Comparison of ENCODE assay signal across 28 cellular contexts in genomic region chr3:191316876-191317603, GRCh38. TPM values are rescaled to one million over a fixed set of nuclear protein-coding genes. Genes with fewer than 3 reads are reported as not detected.
"Had no signal": no experiment of that assay in that cellular context is flagged by ENCODE, and none has a peak within 500 bp of the region (broad histone marks: within the 10 kb centered on the region; RNA-seq: fewer than 3 reads in every experiment).

No MANE protein-coding gene starts in this region.

- DNase-seq: effector memory CD8-positive, alpha-beta T cell; erythroblast; esophagus squamous epithelium; gastrocnemius medialis; heart left ventricle; kidney glomerular epithelial cell; left colon; mucosa of descending colon; naive B cell; right lobe of liver; stimulated activated CD4-positive, alpha-beta T cell treated with anti-CD3 and anti-CD28 coated beads, Interleukin-2, amount 100 ng/mL, for 24 hours; stimulated activated CD4-positive, alpha-beta T cell treated with anti-CD3 and anti-CD28 coated beads, Interleukin-4, amount 100 ng/mL, for 24 hours; thyroid gland; trophoblast cell had no signal

- H3K27me3 ChIP-seq: esophagus squamous epithelium, gastrocnemius medialis, heart left ventricle, hepatocyte, right lobe of liver, suprapubic skin, thyroid gland had no signal

- H3K9ac ChIP-seq: parathyroid adenoma had no signal

- H3K4me2 ChIP-seq: hepatocyte, smooth muscle cell had no signal

- H3K27ac ChIP-seq: coronary artery, esophagus squamous epithelium, gastrocnemius medialis, heart left ventricle, hepatocyte, parathyroid adenoma, right lobe of liver, suprapubic skin, thyroid gland had no signal

- ATAC-seq: effector memory CD8-positive, alpha-beta T cell; gastrocnemius medialis; left colon; mucosa of descending colon; stimulated activated effector memory CD8-positive, alpha-beta T cell treated with anti-CD3 and anti-CD28 coated beads, Interleukin-12 subunit alpha, Interleukin-12 subunit beta, amount 100 ng/mL, for 72 hours had no signal

- FAIRE-seq: endometrium, islet of Langerhans, urothelium cell line had no signal

- H3K4me3 ChIP-seq: coronary artery, esophagus squamous epithelium, gastrocnemius medialis, heart left ventricle, hepatocyte, lung, mucosa of descending colon, right lobe of liver, smooth muscle cell, suprapubic skin, thyroid gland had no signal

- H3K79me2 ChIP-seq: hepatocyte, parathyroid adenoma had no signal

- H3K4me1 ChIP-seq: esophagus squamous epithelium, gastrocnemius medialis, heart left ventricle, parathyroid adenoma, suprapubic skin, thyroid gland had no signal

- H3K9me3 ChIP-seq: esophagus squamous epithelium, gastrocnemius medialis, heart left ventricle, mucosa of descending colon, right lobe of liver, suprapubic skin, thyroid gland had no signal

- H2AFZ ChIP-seq: hepatocyte, parathyroid adenoma had no signal

- H3K36me3 ChIP-seq: esophagus squamous epithelium, gastrocnemius medialis, heart left ventricle, right lobe of liver, suprapubic skin, thyroid gland had no signal

RNA-seq across cellular contexts. Expression of gene UTS2B, which starts 13.3 kb away (rescaled TPM):
- total RNA-seq: cardiac septum; dermis microvascular lymphatic vessel endothelial cell; gastrocnemius medialis; left colon; liver; natural killer cell treated with Interleukin-12 subunit alpha and Interleukin-12 subunit beta and Interleukin-15 and Interleukin-18, amount 100 ng/mL, for 72 hours had no signal
- polyA plus RNA-seq: smooth muscle cell had no signal
